Comparison of ENCODE assay signal across 8 cellular contexts in genomic region chr11:32829680-32830412, GRCh38. TPM values are rescaled to one million over a fixed set of nuclear protein-coding genes. Genes with fewer than 3 reads are reported as not detected.
A peak's percentile ranks its signal among the peaks of the same experiment; 100 is the strongest.
DNase-seq lines count a peak whose midpoint lies in the region; ATAC-seq and TF ChIP-seq lines count a peak whose summit lies in the region.

Gene PRRG4 (plus strand): TSS chr11:32829927. CDS start chr11:32830530, 603 bp downstream.

- H3K4me1 ChIP-seq in breast epithelium: no peaks in the 10 kb centered on the region

- DNase-seq in EL (peak; percentile 56), RPMI8226 (peak; percentile 70), breast epithelium (ENCODE audit: low spot score in 2 of 2) (peak; percentile 71 to 82), kidney epithelial cell (ENCODE audit: low read depth) (no peak), NCI-H1092 (lab: John Stamatoyannopoulos, UW) (no peak)
- DNase-seq in stimulated activated CD4-positive, alpha-beta T cell treated with anti-CD3 and anti-CD28 coated beads, Interleukin-15, amount 100 ng/mL, for 24 hours: peak; percentile 73

- intact Hi-C loops in breast epithelium (cut with DNase I; ENCODE audit: low total_unique reads): loop anchor here (5.0 kb wide), 1 partner anchor 1337 kb away; no protein-coding TSS in a partner anchor

- H3K36me3 ChIP-seq in breast epithelium (no peaks in the 10 kb centered on the region), kidney epithelial cell (ENCODE audit: control insufficient read depth, insufficient read depth, low read length) (no peaks in the 10 kb centered on the region)

- H3K27ac ChIP-seq in breast epithelium: peak within 1 kb of the TSS; percentile 76 to 89

- H3K27me3 ChIP-seq in breast epithelium (no peaks in the 10 kb centered on the region), kidney epithelial cell (ENCODE audit: control insufficient read depth, insufficient read depth, low read length) (no peaks in the 10 kb centered on the region)

- ATAC-seq in GM19468 (IDR thresholded peaks at IDR 0.05; ENCODE audit: extremely low read depth, unreplicated experiment): peak; percentile 43
- peak; percentile 78 for ATAC-seq in HG03571 (IDR thresholded peaks at IDR 0.05; ENCODE audit: unreplicated experiment)

- peak within 1 kb of the TSS; percentile 53 to 76 (median 75) for H3K4me3 ChIP-seq in breast epithelium
- peak within 1 kb of the TSS; percentile 47 for H3K4me3 ChIP-seq in kidney epithelial cell (ENCODE audit: low read depth, low read length)

- TF ChIP-seq POLR2A in breast epithelium (IDR thresholded peaks at IDR 0.05): no peak

- no peaks in the 10 kb centered on the region for H3K9me3 ChIP-seq in breast epithelium

- TF ChIP-seq CTCF in breast epithelium (IDR thresholded peaks at IDR 0.05): no peak
- no peak for TF ChIP-seq CTCF in kidney epithelial cell (IDR thresholded peaks at IDR 0.05; ENCODE audit: insufficient read depth, low read length, poor library complexity, severe bottlenecking)

RNA-seq across cellular contexts. Expression of gene PRRG4, which starts in this region (rescaled TPM):
- 10 to 100 TPM in 1 of 3 donors, 1 to 10 TPM in 2; 2.2 to 25.5 (median 9.5) TPM for total RNA-seq in breast epithelium
- total RNA-seq in kidney epithelial cell: 3.0 and 3.7 TPM in 2 replicates

Comparison
In these comparisons a context has a peak if more than half of its experiments do, and no peak if none do; other contexts are left out.
1. DNase-seq: peak in EL (single experiment), RPMI8226 (single experiment), breast epithelium (2 of 2) and stimulated activated CD4-positive, alpha-beta T cell treated with anti-CD3 and anti-CD28 coated beads, Interleukin-15, amount 100 ng/mL, for 24 hours (single experiment); none in kidney epithelial cell (single experiment) and NCI-H1092 (single experiment).